In the genomic region with DNA sequence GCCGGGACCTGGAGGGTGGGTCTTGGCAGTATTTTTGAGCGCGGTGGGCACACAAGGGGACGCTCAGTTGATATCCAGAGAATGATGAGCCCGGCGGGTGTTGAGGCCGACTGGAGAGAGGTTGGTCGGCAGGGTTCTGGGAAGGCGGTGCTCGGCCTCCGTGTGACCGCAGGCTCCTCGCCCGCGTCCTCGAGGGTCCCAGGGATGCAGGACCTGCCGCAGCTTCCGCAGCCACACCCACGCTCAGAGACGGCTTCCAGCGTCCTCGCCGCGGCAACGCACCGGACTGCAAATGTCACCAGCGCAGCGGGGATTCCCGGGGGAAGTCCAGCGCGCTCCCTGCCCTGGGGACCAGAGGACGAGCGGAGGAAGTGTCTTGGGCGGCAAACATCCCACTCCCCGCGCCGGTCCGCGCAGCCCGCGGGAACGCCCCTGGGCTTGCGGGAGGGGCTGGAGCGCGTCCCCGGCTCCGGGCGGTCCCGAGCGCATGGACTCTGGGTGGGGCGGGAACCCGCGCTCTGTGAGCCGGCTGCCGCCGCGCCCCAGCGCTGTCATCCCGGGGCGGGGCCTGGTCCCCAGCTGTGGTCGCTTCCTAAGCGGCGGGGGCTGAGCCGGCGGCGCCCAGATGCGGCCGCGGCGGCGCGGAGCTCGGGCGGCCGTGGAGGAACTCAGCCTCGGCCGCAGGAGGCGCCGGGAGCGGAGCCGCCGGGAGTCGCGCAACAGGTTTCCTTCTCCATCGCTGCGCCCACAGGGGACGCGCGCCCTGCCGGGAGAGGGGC, we compare ENCODE assay signal across 1 cellular context.
TF ChIP-seq lines count a peak whose summit lies in the region.

TSS of gene STX11 (plus strand) at position 624 of the 779 bp plus-strand sequence. CDS start 36,111 bp downstream, outside the sequence.

TF ChIP-seq in HepG2, 621 proteins besides CTCF, POLR2A, EP300 and RAD21 (continued from another document and continues in another):
- TF ChIP-seq, protein P1, sequence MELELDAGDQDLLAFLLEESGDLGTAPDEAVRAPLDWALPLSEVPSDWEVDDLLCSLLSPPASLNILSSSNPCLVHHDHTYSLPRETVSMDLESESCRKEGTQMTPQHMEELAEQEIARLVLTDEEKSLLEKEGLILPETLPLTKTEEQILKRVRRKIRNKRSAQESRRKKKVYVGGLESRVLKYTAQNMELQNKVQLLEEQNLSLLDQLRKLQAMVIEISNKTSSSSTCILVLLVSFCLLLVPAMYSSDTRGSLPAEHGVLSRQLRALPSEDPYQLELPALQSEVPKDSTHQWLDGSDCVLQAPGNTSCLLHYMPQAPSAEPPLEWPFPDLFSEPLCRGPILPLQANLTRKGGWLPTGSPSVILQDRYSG (CRISPR knock-in tag; IDR thresholded peaks at IDR 0.05) = no peak
- TF ChIP-seq SOX5 (CRISPR knock-in tag; IDR thresholded peaks at IDR 0.05; ENCODE audit: borderline replicate concordance) (no peak), ZNF550 (CRISPR knock-in tag; IDR thresholded peaks at IDR 0.05; ENCODE audit: borderline replicate concordance) (no peak), IRF2 (CRISPR knock-in tag; IDR thresholded peaks at IDR 0.05) (no peak), ZNF7 (CRISPR knock-in tag; IDR thresholded peaks at IDR 0.05) (no peak), ZBTB21 (CRISPR knock-in tag; IDR thresholded peaks at IDR 0.05) (no peak), RXRB (CRISPR knock-in tag; IDR thresholded peaks at IDR 0.05; ENCODE audit: borderline replicate concordance) (no peak), SIX1 (CRISPR knock-in tag; IDR thresholded peaks at IDR 0.05; ENCODE audit: borderline replicate concordance) (no peak), PRDM4 (CRISPR knock-in tag; IDR thresholded peaks at IDR 0.05; ENCODE audit: borderline replicate concordance) (no peak), ERF (CRISPR knock-in tag; IDR thresholded peaks at IDR 0.05) (no peak), DPF2 (CRISPR knock-in tag; IDR thresholded peaks at IDR 0.05; ENCODE audit: borderline replicate concordance, low read depth) (no peak), NFYC (CRISPR knock-in tag; IDR thresholded peaks at IDR 0.05) (no peak), ZNF160 (CRISPR knock-in tag; IDR thresholded peaks at IDR 0.05) (no peak), ARNT (IDR thresholded peaks at IDR 0.05) (no peak), REL (CRISPR knock-in tag; conservative IDR thresholded peaks at IDR 0.05) (no peak), BHLHE40 (IDR thresholded peaks at IDR 0.05; ENCODE audit: low read length) (no peak), ZNF614 (CRISPR knock-in tag; IDR thresholded peaks at IDR 0.05; ENCODE audit: borderline replicate concordance) (no peak), DZIP1 (CRISPR knock-in tag; IDR thresholded peaks at IDR 0.05) (no peak), SALL2 (CRISPR knock-in tag; IDR thresholded peaks at IDR 0.05) (no peak), SOX13 (IDR thresholded peaks at IDR 0.05) (no peak), SOX13 (CRISPR knock-in tag; conservative IDR thresholded peaks at IDR 0.05 in 1 of 2, IDR thresholded peaks at IDR 0.05 in 1 of 2) (no peak), JARID2 (CRISPR knock-in tag; IDR thresholded peaks at IDR 0.05; ENCODE audit: insufficient replicate concordance) (no peak), MTF2 (CRISPR knock-in tag; IDR thresholded peaks at IDR 0.05; ENCODE audit: borderline replicate concordance) (no peak), STAG1 (CRISPR knock-in tag; IDR thresholded peaks at IDR 0.05) (peak; percentile 2; the same call in 1 of the 2 replicates), KMT2A (CRISPR knock-in tag; IDR thresholded peaks at IDR 0.05) (no peak), MXD3 (CRISPR knock-in tag; IDR thresholded peaks at IDR 0.05) (no peak), TARDBP (CRISPR knock-in tag; IDR thresholded peaks at IDR 0.05) (no peak), HNF4G (IDR thresholded peaks at IDR 0.05; ENCODE audit: borderline replicate concordance, low read depth, low read length) (no peak), HNF4G (CRISPR knock-in tag; IDR thresholded peaks at IDR 0.05; ENCODE audit: borderline replicate concordance, low read depth) (no peak), NFATC3 (CRISPR knock-in tag; IDR thresholded peaks at IDR 0.05) (no peak), ZNF616 (CRISPR knock-in tag; IDR thresholded peaks at IDR 0.05; ENCODE audit: low read depth) (no peak), ZZZ3 (CRISPR knock-in tag; IDR thresholded peaks at IDR 0.05; ENCODE audit: borderline replicate concordance) (no peak), XRCC5 (optimal IDR thresholded peaks at IDR 0.05; ENCODE audit: low read length) (peak; percentile 68), MEIS2 (CRISPR knock-in tag; IDR thresholded peaks at IDR 0.05) (peak; percentile 60; the same call in 1 of the 2 replicates)
- TF ChIP-seq, protein P2, sequence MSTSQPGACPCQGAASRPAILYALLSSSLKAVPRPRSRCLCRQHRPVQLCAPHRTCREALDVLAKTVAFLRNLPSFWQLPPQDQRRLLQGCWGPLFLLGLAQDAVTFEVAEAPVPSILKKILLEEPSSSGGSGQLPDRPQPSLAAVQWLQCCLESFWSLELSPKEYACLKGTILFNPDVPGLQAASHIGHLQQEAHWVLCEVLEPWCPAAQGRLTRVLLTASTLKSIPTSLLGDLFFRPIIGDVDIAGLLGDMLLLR (CRISPR knock-in tag; IDR thresholded peaks at IDR 0.05) = no peak; the same call in 1 of the 2 replicates
- TF ChIP-seq, protein P3, sequence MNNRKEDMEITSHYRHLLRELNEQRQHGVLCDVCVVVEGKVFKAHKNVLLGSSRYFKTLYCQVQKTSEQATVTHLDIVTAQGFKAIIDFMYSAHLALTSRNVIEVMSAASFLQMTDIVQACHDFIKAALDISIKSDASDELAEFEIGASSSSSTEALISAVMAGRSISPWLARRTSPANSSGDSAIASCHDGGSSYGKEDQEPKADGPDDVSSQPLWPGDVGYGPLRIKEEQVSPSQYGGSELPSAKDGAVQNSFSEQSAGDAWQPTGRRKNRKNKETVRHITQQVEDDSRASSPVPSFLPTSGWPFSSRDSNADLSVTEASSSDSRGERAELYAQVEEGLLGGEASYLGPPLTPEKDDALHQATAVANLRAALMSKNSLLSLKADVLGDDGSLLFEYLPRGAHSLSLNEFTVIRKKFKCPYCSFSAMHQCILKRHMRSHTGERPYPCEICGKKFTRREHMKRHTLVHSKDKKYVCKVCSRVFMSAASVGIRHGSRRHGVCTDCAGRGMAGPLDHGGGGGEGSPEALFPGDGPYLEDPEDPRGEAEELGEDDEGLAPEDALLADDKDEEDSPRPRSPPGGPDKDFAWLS (CRISPR knock-in tag; IDR thresholded peaks at IDR 0.05; ENCODE audit: borderline replicate concordance) = no peak
- TF ChIP-seq, protein P4, sequence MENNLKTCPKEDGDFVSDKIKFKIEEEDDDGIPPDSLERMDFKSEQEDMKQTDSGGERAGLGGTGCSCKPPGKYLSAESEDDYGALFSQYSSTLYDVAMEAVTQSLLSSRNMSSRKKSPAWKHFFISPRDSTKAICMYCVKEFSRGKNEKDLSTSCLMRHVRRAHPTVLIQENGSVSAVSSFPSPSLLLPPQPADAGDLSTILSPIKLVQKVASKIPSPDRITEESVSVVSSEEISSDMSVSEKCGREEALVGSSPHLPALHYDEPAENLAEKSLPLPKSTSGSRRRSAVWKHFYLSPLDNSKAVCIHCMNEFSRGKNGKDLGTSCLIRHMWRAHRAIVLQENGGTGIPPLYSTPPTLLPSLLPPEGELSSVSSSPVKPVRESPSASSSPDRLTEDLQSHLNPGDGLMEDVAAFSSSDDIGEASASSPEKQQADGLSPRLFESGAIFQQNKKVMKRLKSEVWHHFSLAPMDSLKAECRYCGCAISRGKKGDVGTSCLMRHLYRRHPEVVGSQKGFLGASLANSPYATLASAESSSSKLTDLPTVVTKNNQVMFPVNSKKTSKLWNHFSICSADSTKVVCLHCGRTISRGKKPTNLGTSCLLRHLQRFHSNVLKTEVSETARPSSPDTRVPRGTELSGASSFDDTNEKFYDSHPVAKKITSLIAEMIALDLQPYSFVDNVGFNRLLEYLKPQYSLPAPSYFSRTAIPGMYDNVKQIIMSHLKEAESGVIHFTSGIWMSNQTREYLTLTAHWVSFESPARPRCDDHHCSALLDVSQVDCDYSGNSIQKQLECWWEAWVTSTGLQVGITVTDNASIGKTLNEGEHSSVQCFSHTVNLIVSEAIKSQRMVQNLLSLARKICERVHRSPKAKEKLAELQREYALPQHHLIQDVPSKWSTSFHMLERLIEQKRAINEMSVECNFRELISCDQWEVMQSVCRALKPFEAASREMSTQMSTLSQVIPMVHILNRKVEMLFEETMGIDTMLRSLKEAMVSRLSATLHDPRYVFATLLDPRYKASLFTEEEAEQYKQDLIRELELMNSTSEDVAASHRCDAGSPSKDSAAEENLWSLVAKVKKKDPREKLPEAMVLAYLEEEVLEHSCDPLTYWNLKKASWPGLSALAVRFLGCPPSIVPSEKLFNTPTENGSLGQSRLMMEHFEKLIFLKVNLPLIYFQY (CRISPR knock-in tag; IDR thresholded peaks at IDR 0.05; ENCODE audit: borderline replicate concordance) = no peak
- TF ChIP-seq, protein P5, sequence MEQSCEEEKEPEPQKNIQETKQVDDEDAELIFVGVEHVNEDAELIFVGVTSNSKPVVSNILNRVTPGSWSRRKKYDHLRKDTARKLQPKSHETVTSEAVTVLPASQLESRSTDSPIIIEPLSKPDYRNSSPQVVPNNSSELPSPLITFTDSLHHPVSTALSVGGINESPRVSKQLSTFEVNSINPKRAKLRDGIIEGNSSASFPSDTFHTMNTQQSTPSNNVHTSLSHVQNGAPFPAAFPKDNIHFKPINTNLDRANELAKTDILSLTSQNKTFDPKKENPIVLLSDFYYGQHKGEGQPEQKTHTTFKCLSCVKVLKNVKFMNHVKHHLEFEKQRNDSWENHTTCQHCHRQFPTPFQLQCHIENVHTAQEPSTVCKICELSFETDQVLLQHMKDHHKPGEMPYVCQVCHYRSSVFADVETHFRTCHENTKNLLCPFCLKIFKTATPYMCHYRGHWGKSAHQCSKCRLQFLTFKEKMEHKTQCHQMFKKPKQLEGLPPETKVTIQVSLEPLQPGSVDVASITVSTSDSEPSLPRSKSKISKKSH (CRISPR knock-in tag; IDR thresholded peaks at IDR 0.05; ENCODE audit: borderline replicate concordance) = no peak
- TF ChIP-seq, protein P6, sequence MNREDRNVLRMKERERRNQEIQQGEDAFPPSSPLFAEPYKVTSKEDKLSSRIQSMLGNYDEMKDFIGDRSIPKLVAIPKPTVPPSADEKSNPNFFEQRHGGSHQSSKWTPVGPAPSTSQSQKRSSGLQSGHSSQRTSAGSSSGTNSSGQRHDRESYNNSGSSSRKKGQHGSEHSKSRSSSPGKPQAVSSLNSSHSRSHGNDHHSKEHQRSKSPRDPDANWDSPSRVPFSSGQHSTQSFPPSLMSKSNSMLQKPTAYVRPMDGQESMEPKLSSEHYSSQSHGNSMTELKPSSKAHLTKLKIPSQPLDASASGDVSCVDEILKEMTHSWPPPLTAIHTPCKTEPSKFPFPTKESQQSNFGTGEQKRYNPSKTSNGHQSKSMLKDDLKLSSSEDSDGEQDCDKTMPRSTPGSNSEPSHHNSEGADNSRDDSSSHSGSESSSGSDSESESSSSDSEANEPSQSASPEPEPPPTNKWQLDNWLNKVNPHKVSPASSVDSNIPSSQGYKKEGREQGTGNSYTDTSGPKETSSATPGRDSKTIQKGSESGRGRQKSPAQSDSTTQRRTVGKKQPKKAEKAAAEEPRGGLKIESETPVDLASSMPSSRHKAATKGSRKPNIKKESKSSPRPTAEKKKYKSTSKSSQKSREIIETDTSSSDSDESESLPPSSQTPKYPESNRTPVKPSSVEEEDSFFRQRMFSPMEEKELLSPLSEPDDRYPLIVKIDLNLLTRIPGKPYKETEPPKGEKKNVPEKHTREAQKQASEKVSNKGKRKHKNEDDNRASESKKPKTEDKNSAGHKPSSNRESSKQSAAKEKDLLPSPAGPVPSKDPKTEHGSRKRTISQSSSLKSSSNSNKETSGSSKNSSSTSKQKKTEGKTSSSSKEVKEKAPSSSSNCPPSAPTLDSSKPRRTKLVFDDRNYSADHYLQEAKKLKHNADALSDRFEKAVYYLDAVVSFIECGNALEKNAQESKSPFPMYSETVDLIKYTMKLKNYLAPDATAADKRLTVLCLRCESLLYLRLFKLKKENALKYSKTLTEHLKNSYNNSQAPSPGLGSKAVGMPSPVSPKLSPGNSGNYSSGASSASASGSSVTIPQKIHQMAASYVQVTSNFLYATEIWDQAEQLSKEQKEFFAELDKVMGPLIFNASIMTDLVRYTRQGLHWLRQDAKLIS (CRISPR knock-in tag; IDR thresholded peaks at IDR 0.05) = no peak
- TF ChIP-seq, protein P7, sequence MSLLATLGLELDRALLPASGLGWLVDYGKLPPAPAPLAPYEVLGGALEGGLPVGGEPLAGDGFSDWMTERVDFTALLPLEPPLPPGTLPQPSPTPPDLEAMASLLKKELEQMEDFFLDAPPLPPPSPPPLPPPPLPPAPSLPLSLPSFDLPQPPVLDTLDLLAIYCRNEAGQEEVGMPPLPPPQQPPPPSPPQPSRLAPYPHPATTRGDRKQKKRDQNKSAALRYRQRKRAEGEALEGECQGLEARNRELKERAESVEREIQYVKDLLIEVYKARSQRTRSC (CRISPR knock-in tag; IDR thresholded peaks at IDR 0.05; ENCODE audit: low read depth) = no peak
